In the genomic region with DNA sequence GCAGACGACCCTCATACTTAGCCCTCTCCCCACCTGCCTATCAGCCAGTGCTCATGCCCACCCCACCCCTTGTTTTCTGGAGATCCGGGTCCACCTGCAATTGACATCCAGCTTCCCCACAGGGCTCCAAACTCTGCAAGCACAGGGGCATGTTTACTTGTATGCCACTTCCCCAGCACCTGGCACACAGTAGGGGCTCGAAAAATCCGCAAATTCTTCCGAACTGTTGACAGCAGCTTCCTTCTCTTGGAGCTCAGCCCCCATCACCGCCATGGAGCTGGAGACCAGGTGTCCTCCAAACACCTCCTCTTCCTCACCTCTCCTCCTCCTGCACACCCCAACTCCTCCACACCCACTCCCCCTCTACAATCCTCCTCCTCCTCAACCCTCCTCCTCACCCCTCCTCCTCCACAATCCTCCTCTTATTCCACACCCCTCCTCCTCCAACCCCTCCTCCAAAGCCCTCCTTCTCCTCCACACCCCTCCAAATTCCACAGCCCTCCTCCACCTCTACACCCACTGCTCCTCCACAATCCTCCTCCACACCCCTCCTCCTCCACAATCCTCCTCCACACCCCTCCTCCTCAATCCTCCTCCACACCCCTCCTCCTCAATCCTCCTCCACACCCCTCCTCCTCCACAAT, we compare ENCODE assay signal across 14 cellular contexts.
DNase-seq lines count a peak whose midpoint lies in the region; ATAC-seq and TF ChIP-seq lines count a peak whose summit lies in the region.
"Had no signal": no experiment of that assay in that cellular context is flagged by ENCODE, and none has a peak within 500 bp of the region (broad histone marks: within the 10 kb centered on the region; RNA-seq: fewer than 3 reads in every experiment).

No MANE protein-coding gene starts in this region.

- no peak overlapping the region for H3K4me3 Mint-ChIP-seq in T-helper 2 cell treated with Interferon-gamma antibody and Interleukin-4, amounts not matched to agents 5 μg/mL and 100 μg/mL, for 36 hours
- no peak overlapping the region for H3K4me3 Mint-ChIP-seq in CD4-positive, alpha-beta T cell
- no peak overlapping the region for H3K4me3 Mint-ChIP-seq in activated T-helper 1 cell treated with anti-CD3 and anti-CD28 coated beads, Interleukin-12 subunit alpha, Interleukin-12 subunit beta, Interleukin-2, Interleukin-4 antibody, amounts not matched to agents 30 ng/mL and 10 ng/mL and 1 ng/mL, durations not matched to agents 14 hours and 24 hours and 36 hours
- H3K4me3 Mint-ChIP-seq in naive B cell: no peak overlapping the region

- peaks cover 0 to 16% of the 10 kb centered on the region in 2 donors for H3K36me3 ChIP-seq in adrenal gland (replicated peaks in 1 of 2)

- no peak for TF ChIP-seq POLR2A in adrenal gland (IDR thresholded peaks at IDR 0.05)

- no peaks in the 10 kb centered on the region for H3K27me3 Mint-ChIP-seq in T-helper 2 cell treated with Interferon-gamma antibody and Interleukin-4, amounts not matched to agents 5 μg/mL and 100 μg/mL, for 36 hours (ENCODE audit: low read depth)
- H3K27me3 Mint-ChIP-seq in CD4-positive, alpha-beta T cell: no peaks in the 10 kb centered on the region
- H3K27me3 Mint-ChIP-seq in activated T-helper 1 cell treated with anti-CD3 and anti-CD28 coated beads, Interleukin-12 subunit alpha, Interleukin-12 subunit beta, Interleukin-2, Interleukin-4 antibody, amounts not matched to agents 30 ng/mL and 10 ng/mL and 1 ng/mL, durations not matched to agents 14 hours and 24 hours and 36 hours (ENCODE audit: insufficient read depth): no peaks in the 10 kb centered on the region
- peaks cover 6 to 22% (median 18%) of the 10 kb centered on the region in 3 donors for H3K27me3 Mint-ChIP-seq in naive B cell

- no peak overlapping the region for H3K4me3 ChIP-seq in adrenal gland
- H3K4me3 ChIP-seq: SJSA1, spleen, testis had no signal

- POLR2A ChIA-PET in CD4-positive, alpha-beta T cell (lab: Charles Lee): no interaction called here

- peaks cover 0 to 19% of the 10 kb centered on the region in 2 donors for H3K4me1 ChIP-seq in adrenal gland (replicated peaks in 1 of 2)

- H3K27ac ChIP-seq in CD4-positive, alpha-beta T cell (ENCODE audit: low read depth, low read length): no peak overlapping the region
- H3K27ac ChIP-seq in adrenal gland: no peak overlapping the region
- H3K27ac ChIP-seq: C4-2B, KMS-11, SJSA1, testis had no signal

- ATAC-seq in CD4-positive, alpha-beta T cell (ENCODE audit: poor library complexity): no peak
- ATAC-seq in naive B cell (ENCODE audit: low read depth in 2 of 2) (no peak), omental fat pad (ENCODE audit: low FRiP score) (no peak)

- H3K27ac Mint-ChIP-seq in T-helper 2 cell treated with Interferon-gamma antibody and Interleukin-4, amounts not matched to agents 5 μg/mL and 100 μg/mL, for 36 hours: peak overlapping the region; percentile 82
- H3K27ac Mint-ChIP-seq in CD4-positive, alpha-beta T cell: peak overlapping the region; percentile 47
- peak overlapping the region; percentile 71 for H3K27ac Mint-ChIP-seq in activated T-helper 1 cell treated with anti-CD3 and anti-CD28 coated beads, Interleukin-12 subunit alpha, Interleukin-12 subunit beta, Interleukin-2, Interleukin-4 antibody, amounts not matched to agents 30 ng/mL and 10 ng/mL and 1 ng/mL, durations not matched to agents 14 hours and 24 hours and 36 hours
- peak overlapping the region in 4 of 6 donors; percentile 34 to 75 (median 49) for H3K27ac Mint-ChIP-seq in naive B cell

- WGBS in adrenal gland, 4 donors: 66 to 80% (median 73%) methylated on average over 6 of the region's 6 CpGs

- peaks cover 44% of the 10 kb centered on the region for H3K4me1 Mint-ChIP-seq in T-helper 2 cell treated with Interferon-gamma antibody and Interleukin-4, amounts not matched to agents 5 μg/mL and 100 μg/mL, for 36 hours (ENCODE audit: low read depth)
- peaks cover 34% of the 10 kb centered on the region for H3K4me1 Mint-ChIP-seq in CD4-positive, alpha-beta T cell (ENCODE audit: low read depth)
- H3K4me1 Mint-ChIP-seq in activated T-helper 1 cell treated with anti-CD3 and anti-CD28 coated beads, Interleukin-12 subunit alpha, Interleukin-12 subunit beta, Interleukin-2, Interleukin-4 antibody, amounts not matched to agents 30 ng/mL and 10 ng/mL and 1 ng/mL, durations not matched to agents 14 hours and 24 hours and 36 hours (ENCODE audit: low read depth): peaks cover 49% of the 10 kb centered on the region
- H3K4me1 Mint-ChIP-seq in naive B cell: peaks cover 22 to 26% (median 23%) of the 10 kb centered on the region in 3 donors

- H3K9me3 Mint-ChIP-seq in T-helper 2 cell treated with Interferon-gamma antibody and Interleukin-4, amounts not matched to agents 5 μg/mL and 100 μg/mL, for 36 hours: peaks cover 5% of the 10 kb centered on the region
- H3K9me3 Mint-ChIP-seq in CD4-positive, alpha-beta T cell: no peaks in the 10 kb centered on the region
- peaks cover 5% of the 10 kb centered on the region for H3K9me3 Mint-ChIP-seq in activated T-helper 1 cell treated with anti-CD3 and anti-CD28 coated beads, Interleukin-12 subunit alpha, Interleukin-12 subunit beta, Interleukin-2, Interleukin-4 antibody, amounts not matched to agents 30 ng/mL and 10 ng/mL and 1 ng/mL, durations not matched to agents 14 hours and 24 hours and 36 hours
- H3K9me3 Mint-ChIP-seq in naive B cell: no peaks in the 10 kb centered on the region

- no peaks in the 10 kb centered on the region for H3K27me3 ChIP-seq in CD4-positive, alpha-beta T cell (ENCODE audit: control insufficient read depth, insufficient read depth, low read length)
- no peaks in the 10 kb centered on the region for H3K27me3 ChIP-seq in adrenal gland
- H3K27me3 ChIP-seq: SJSA1, testis had no signal

- H3K36me3 Mint-ChIP-seq in T-helper 2 cell treated with Interferon-gamma antibody and Interleukin-4, amounts not matched to agents 5 μg/mL and 100 μg/mL, for 36 hours (ENCODE audit: low read depth): peaks cover 27% of the 10 kb centered on the region
- peaks cover 35% of the 10 kb centered on the region for H3K36me3 Mint-ChIP-seq in CD4-positive, alpha-beta T cell (ENCODE audit: low read depth)
- peaks cover 29% of the 10 kb centered on the region for H3K36me3 Mint-ChIP-seq in activated T-helper 1 cell treated with anti-CD3 and anti-CD28 coated beads, Interleukin-12 subunit alpha, Interleukin-12 subunit beta, Interleukin-2, Interleukin-4 antibody, amounts not matched to agents 30 ng/mL and 10 ng/mL and 1 ng/mL, durations not matched to agents 14 hours and 24 hours and 36 hours (ENCODE audit: low read depth)
- H3K36me3 Mint-ChIP-seq in naive B cell: peaks cover 15 to 16% of the 10 kb centered on the region in 2 donors

- CTCF ChIA-PET in CD4-positive, alpha-beta T cell (lab: Charles Lee): no interaction called here

- DNase-seq in T-helper 2 cell treated with Interferon-gamma antibody and Interleukin-4, amounts not matched to agents 5 μg/mL and 100 μg/mL, for 36 hours (ENCODE audit: low spot score): no peak
- DNase-seq in T-helper 2 cell (no peak), naive B cell (no peak), NCI-H187 treated with DMSO at 0.1 percent for 48 hours (lab: John Stamatoyannopoulos, UW) (no peak), omental fat pad (ENCODE audit: low spot score) (no peak), adrenal gland (no peak)
- no peak for DNase-seq in CD4-positive, alpha-beta T cell
- DNase-seq in activated T-helper 1 cell treated with anti-CD3 and anti-CD28 coated beads, Interleukin-12 subunit alpha, Interleukin-12 subunit beta, Interleukin-2, Interleukin-4 antibody, amounts not matched to agents 30 ng/mL and 10 ng/mL and 1 ng/mL, durations not matched to agents 14 hours and 24 hours and 36 hours (ENCODE audit: low spot score): no peak
- DNase-seq: DMS79, spleen, testis had no signal

- intact Hi-C loops in CD4-positive, alpha-beta T cell (cut with DNase I, micrococcal nuclease): loop anchor here in 1 of 2 experiments (10.0 kb wide), 1 partner anchor 322 kb away; no protein-coding TSS in a partner anchor
- intact Hi-C loops in activated T-helper 1 cell treated with anti-CD3 and anti-CD28 coated beads, Interleukin-12 subunit alpha, Interleukin-12 subunit beta, Interleukin-2, Interleukin-4 antibody, amounts not matched to agents 30 ng/mL and 10 ng/mL and 1 ng/mL, durations not matched to agents 14 hours and 24 hours and 36 hours (cut with micrococcal nuclease): loop anchor here (5.0 kb wide), 1 partner anchor 171 kb away; no protein-coding TSS in a partner anchor
- intact Hi-C loops in adrenal gland (cut with DNase I): loop anchor here (2.0 to 5.0 kb wide), 4 partner anchors 46 to 241 kb away; a partner anchor contains a TSS

- H3K9me3 ChIP-seq in CD4-positive, alpha-beta T cell (ENCODE audit: control insufficient read depth, low read length): no peaks in the 10 kb centered on the region
- H3K9me3 ChIP-seq in adrenal gland (replicated peaks in 1 of 3): no peaks in the 10 kb centered on the region
- H3K9me3 ChIP-seq: SJSA1, spleen, testis had no signal

- TF ChIP-seq CTCF in CD4-positive, alpha-beta T cell (IDR thresholded peaks at IDR 0.05): no peak
- TF ChIP-seq CTCF in omental fat pad (IDR thresholded peaks at IDR 0.05) (no peak), adrenal gland (IDR thresholded peaks at IDR 0.05) (no peak)
